In the genomic region with DNA sequence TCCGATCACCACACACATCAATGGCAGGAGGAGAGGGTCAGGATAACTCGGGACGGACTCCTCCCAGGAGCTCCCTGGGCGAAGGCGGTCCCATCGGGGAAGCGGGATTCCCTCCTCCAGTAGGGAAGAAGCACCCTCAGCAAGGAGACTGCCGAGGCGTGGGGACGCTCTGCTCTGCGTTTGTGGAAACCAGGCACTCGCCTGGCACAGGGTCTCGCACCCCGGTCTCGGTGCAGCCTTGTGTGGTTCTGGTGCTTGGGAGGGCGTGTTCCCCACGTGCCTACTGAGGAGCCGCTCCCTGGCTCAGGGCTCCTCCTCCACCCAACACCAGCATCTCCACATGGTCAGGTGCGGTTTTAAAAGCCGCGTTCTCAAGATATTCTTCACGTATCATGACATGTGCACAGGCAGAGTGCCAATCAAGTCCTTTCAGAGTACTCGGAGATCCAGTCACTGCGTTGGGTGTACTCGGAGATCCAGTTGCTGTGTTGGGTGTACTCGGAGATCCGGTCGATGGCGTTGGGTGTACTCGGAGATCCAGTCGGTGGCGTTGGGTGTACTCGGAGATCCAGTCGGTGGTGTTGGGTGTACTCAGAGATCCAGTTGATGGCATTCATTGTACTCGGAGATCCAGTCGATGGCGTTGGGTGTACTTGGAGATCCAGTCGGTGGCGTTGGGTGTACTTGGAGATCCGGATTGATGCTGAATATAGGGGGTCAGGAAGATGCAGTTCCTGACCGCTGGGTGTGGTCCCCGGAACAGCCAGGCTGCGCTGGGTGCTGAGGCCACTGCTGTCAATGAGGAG, we compare ENCODE assay signal across 18 cellular contexts.
DNase-seq lines count a peak whose midpoint lies in the region; ATAC-seq and TF ChIP-seq lines count a peak whose summit lies in the region.
"Had no signal": no experiment of that assay in that cellular context is flagged by ENCODE, and none has a peak within 500 bp of the region (broad histone marks: within the 10 kb centered on the region; RNA-seq: fewer than 3 reads in every experiment).

No MANE protein-coding gene starts in this region.

- H3K36me3 ChIP-seq in endodermal cell (ENCODE audit: control insufficient read depth, insufficient read depth, low read length) (no peaks in the 10 kb centered on the region), aorta (ENCODE audit: control insufficient read depth in 1 of 2, insufficient read depth in 2 of 2, low read length in 1 of 2) (no peaks in the 10 kb centered on the region)

- intact Hi-C loops in activated naive CD4-positive, alpha-beta T cell treated with anti-CD3 and anti-CD28 coated beads for 36 hours (cut with micrococcal nuclease) = no loop called here
- intact Hi-C loops in aorta (cut with DNase I) = no loop called here

- no peak overlapping the region for H3K27ac ChIP-seq in endodermal cell (ENCODE audit: low read depth, low read length)
- no peak overlapping the region for H3K27ac ChIP-seq in aorta (ENCODE audit: low read depth in 1 of 2, low read length in 2 of 2)

- H3K9me3 Mint-ChIP-seq in activated naive CD4-positive, alpha-beta T cell treated with anti-CD3 and anti-CD28 coated beads for 36 hours = no peaks in the 10 kb centered on the region
- H3K9me3 Mint-ChIP-seq in endodermal cell = peaks cover 18% of the 10 kb centered on the region
- peaks cover 0 to 9% (median 4%) of the 10 kb centered on the region in 7 donors for H3K9me3 Mint-ChIP-seq in naive B cell
- H3K9me3 Mint-ChIP-seq: CD4-positive, alpha-beta T cell had no signal

- H3K9ac ChIP-seq in endodermal cell (ENCODE audit: extremely low read depth, low read length, poor library complexity, severe bottlenecking) = no peak overlapping the region

- no peaks in the 10 kb centered on the region for H3K4me1 ChIP-seq in endodermal cell (ENCODE audit: control insufficient read depth, insufficient read depth, low read length)
- no peaks in the 10 kb centered on the region for H3K4me1 ChIP-seq in aorta (ENCODE audit: control insufficient read depth in 1 of 2, insufficient read depth in 2 of 2, low read length in 2 of 2)

- peaks cover 17% of the 10 kb centered on the region for H3K4me1 Mint-ChIP-seq in activated naive CD4-positive, alpha-beta T cell treated with anti-CD3 and anti-CD28 coated beads for 36 hours (ENCODE audit: low read depth)
- H3K4me1 Mint-ChIP-seq in endodermal cell (no peaks in the 10 kb centered on the region), naive B cell (peaks cover 40 to 48% (median 43%) of the 10 kb centered on the region in 3 donors)
- H3K4me1 Mint-ChIP-seq: GM23338 had no signal

- WGBS in endodermal cell (ENCODE audit: insufficient coverage in 1 of 2, insufficient read length in 1 of 2), 2 experiments = 85 to 88% methylated on average over 39 to 43 of the region's 43 CpGs
- WGBS in aorta, 2 donors = 87% methylated on average over 43 of the region's 43 CpGs

- CTCF ChIA-PET in activated naive CD4-positive, alpha-beta T cell treated with anti-CD3 and anti-CD28 coated beads for 36 hours (lab: Charles Lee) = no interaction called here

- H3K9me3 ChIP-seq in endodermal cell (ENCODE audit: control insufficient read depth, low read length) (no peaks in the 10 kb centered on the region), aorta (ENCODE audit: control insufficient read depth, low read length) (no peaks in the 10 kb centered on the region)

- TF ChIP-seq CTCF in endodermal cell (conservative IDR thresholded peaks at IDR 0.05) = no peak

- H3K27me3 ChIP-seq in endodermal cell (ENCODE audit: control insufficient read depth, insufficient read depth, low read length, poor library complexity, severe bottlenecking) = no peaks in the 10 kb centered on the region
- no peaks in the 10 kb centered on the region for H3K27me3 ChIP-seq in aorta (ENCODE audit: control insufficient read depth in 1 of 2, insufficient read depth in 2 of 2, low read length in 1 of 2)

- H3K36me3 Mint-ChIP-seq in activated naive CD4-positive, alpha-beta T cell treated with anti-CD3 and anti-CD28 coated beads for 36 hours (ENCODE audit: low read depth) = peaks cover 1% of the 10 kb centered on the region
- H3K36me3 Mint-ChIP-seq in endodermal cell (ENCODE audit: low read depth) (no peaks in the 10 kb centered on the region), naive B cell (peaks cover 0 to 8% of the 10 kb centered on the region in 2 donors)

- H3K27ac Mint-ChIP-seq in activated naive CD4-positive, alpha-beta T cell treated with anti-CD3 and anti-CD28 coated beads for 36 hours = no peak overlapping the region
- no peak overlapping the region for H3K27ac Mint-ChIP-seq in endodermal cell
- H3K27ac Mint-ChIP-seq in naive B cell = peak overlapping the region; percentile 56 to 99 (median 95)
- H3K27ac Mint-ChIP-seq: CD4-positive, alpha-beta T cell; GM23338; HFFc6 had no signal

- no peak overlapping the region for H3K4me3 ChIP-seq in endodermal cell (ENCODE audit: low read length)
- no peak overlapping the region for H3K4me3 ChIP-seq in aorta (ENCODE audit: low read length in 2 of 2)
- H3K4me3 ChIP-seq: GM12878, GM23338 had no signal

- DNase-seq in activated naive CD4-positive, alpha-beta T cell treated with anti-CD3 and anti-CD28 coated beads, Interleukin-2, amount 50 U/mL, for 16 hours = peak; percentile 9
- no peak for DNase-seq in activated naive CD4-positive, alpha-beta T cell treated with anti-CD3 and anti-CD28 coated beads for 36 hours
- DNase-seq in endodermal cell (peak; percentile 48), naive B cell (no peak), aorta (no peak)
- DNase-seq: CD4-positive, alpha-beta T cell; DMS79; HFFc6; Karpas-422; NCI-H1417; NCI-H1930; NCI-H524; SHP77 had no signal

- no peak overlapping the region for H3K4me3 Mint-ChIP-seq in activated naive CD4-positive, alpha-beta T cell treated with anti-CD3 and anti-CD28 coated beads for 36 hours
- no peak overlapping the region for H3K4me3 Mint-ChIP-seq in endodermal cell
- peak overlapping the region in 3 of 8 donors; percentile 21 to 60 (median 33) for H3K4me3 Mint-ChIP-seq in naive B cell
- H3K4me3 Mint-ChIP-seq: CD4-positive, alpha-beta T cell; GM23338; HFFc6 had no signal

- H3K27me3 Mint-ChIP-seq in activated naive CD4-positive, alpha-beta T cell treated with anti-CD3 and anti-CD28 coated beads for 36 hours (ENCODE audit: low read depth) = no peaks in the 10 kb centered on the region
- peaks cover 7% of the 10 kb centered on the region for H3K27me3 Mint-ChIP-seq in endodermal cell (ENCODE audit: insufficient read depth)
- no peaks in the 10 kb centered on the region for H3K27me3 Mint-ChIP-seq in naive B cell
- H3K27me3 Mint-ChIP-seq: CD4-positive, alpha-beta T cell had no signal

- ATAC-seq in naive B cell (ENCODE audit: low read depth in 2 of 2) = no peak
- peak; percentile 50 for ATAC-seq in aorta (ENCODE audit: low FRiP score)
- no peak for ATAC-seq in HG02840 (IDR thresholded peaks at IDR 0.05; ENCODE audit: low FRiP score, unreplicated experiment)
- no peak for ATAC-seq in HG03565 (IDR thresholded peaks at IDR 0.05; ENCODE audit: unreplicated experiment)
- no peak for ATAC-seq in GM19397 (IDR thresholded peaks at IDR 0.05; ENCODE audit: unreplicated experiment)
- ATAC-seq: GM12878, GM23338 had no signal

Comparison
In these comparisons a context has a peak if more than half of its experiments do, and no peak if none do; other contexts are left out.
1. DNase-seq: peak in activated naive CD4-positive, alpha-beta T cell treated with anti-CD3 and anti-CD28 coated beads, Interleukin-2, amount 50 U/mL, for 16 hours (single experiment) and endodermal cell (single experiment); none in activated naive CD4-positive, alpha-beta T cell treated with anti-CD3 and anti-CD28 coated beads for 36 hours (single experiment), naive B cell (single experiment) and aorta (0 of 2).
2. H3K27ac Mint-ChIP-seq: peak in naive B cell (6 of 6); none in activated naive CD4-positive, alpha-beta T cell treated with anti-CD3 and anti-CD28 coated beads for 36 hours (single experiment) and endodermal cell (single experiment).